In genomic region chr18:32301361-32301760, GRCh38 we compare ENCODE assay signal across 26 cellular contexts.
DNase-seq lines count a peak whose midpoint lies in the region; ATAC-seq, FAIRE-seq and TF ChIP-seq lines count a peak whose summit lies in the region.
"Had no signal": no experiment of that assay in that cellular context is flagged by ENCODE, and none has a peak within 500 bp of the region (broad histone marks: within the 10 kb centered on the region; RNA-seq: fewer than 3 reads in every experiment).

No MANE protein-coding gene starts in this region.

- FAIRE-seq in pancreas (lab: Jason Lieb, UNC) (no peak), HTR-8/SVneo (lab: Jason Lieb, UNC) (no peak)
- FAIRE-seq: colon had no signal

- H3K9me3 ChIP-seq in ascending aorta (no peaks in the 10 kb centered on the region), tibial artery (no peaks in the 10 kb centered on the region), pancreas (no peaks in the 10 kb centered on the region)
- no peaks in the 10 kb centered on the region for H3K9me3 ChIP-seq in CD4-positive, alpha-beta memory T cell (ENCODE audit: control insufficient read depth in 1 of 2, low read length in 2 of 2)
- H3K9me3 ChIP-seq: gastroesophageal sphincter, MG63, right lobe of liver had no signal

- CTCF ChIA-PET in CD4-positive, alpha-beta memory T cell (lab: Charles Lee; ENCODE audit: partially characterized antibody) = no interaction called here

- H3K36me3 Mint-ChIP-seq in CD4-positive, alpha-beta memory T cell = no peaks in the 10 kb centered on the region
- H3K36me3 Mint-ChIP-seq: activated CD4-positive, alpha-beta memory T cell treated with anti-CD3 and anti-CD28 coated beads for 36 hours; activated naive CD8-positive, alpha-beta T cell treated with anti-CD3 and anti-CD28 coated beads, Interleukin-2, amount 10 ng/mL, durations not matched to agents 7 days and 5 days had no signal

- peaks cover 0 to 2% (median 0%) of the 10 kb centered on the region in 8 donors for H3K9me3 Mint-ChIP-seq in CD4-positive, alpha-beta memory T cell
- H3K9me3 Mint-ChIP-seq: activated CD4-positive, alpha-beta memory T cell treated with anti-CD3 and anti-CD28 coated beads for 36 hours; activated naive CD8-positive, alpha-beta T cell treated with anti-CD3 and anti-CD28 coated beads, Interleukin-2, amount 10 ng/mL, durations not matched to agents 7 days and 5 days; effector memory CD8-positive, alpha-beta T cell had no signal

- H3K27ac ChIP-seq in ascending aorta = peak overlapping the region; percentile 82 to 91
- H3K27ac ChIP-seq in tibial artery = peak overlapping the region; percentile 70 to 73
- no peak overlapping the region for H3K27ac ChIP-seq in pancreas
- H3K27ac ChIP-seq in CD4-positive, alpha-beta memory T cell (ENCODE audit: low read depth, low read length) = no peak overlapping the region
- H3K27ac ChIP-seq: C4-2B, right lobe of liver had no signal

- H3K4me1 Mint-ChIP-seq in CD4-positive, alpha-beta memory T cell = peaks cover 0 to 2% (median 0%) of the 10 kb centered on the region in 4 donors
- H3K4me1 Mint-ChIP-seq: activated naive CD8-positive, alpha-beta T cell treated with anti-CD3 and anti-CD28 coated beads, Interleukin-2, amount 10 ng/mL, durations not matched to agents 7 days and 5 days; stimulated activated naive CD8-positive, alpha-beta T cell treated with anti-CD3 and anti-CD28 coated beads, Interleukin-15, amount 100 ng/mL, for 72 hours had no signal

- no peak overlapping the region for H3K4me3 Mint-ChIP-seq in CD4-positive, alpha-beta memory T cell
- H3K4me3 Mint-ChIP-seq: activated CD4-positive, alpha-beta memory T cell treated with anti-CD3 and anti-CD28 coated beads for 36 hours; activated naive CD8-positive, alpha-beta T cell treated with anti-CD3 and anti-CD28 coated beads, Interleukin-2, amount 10 ng/mL, durations not matched to agents 7 days and 5 days; brain; effector memory CD8-positive, alpha-beta T cell; stimulated activated naive CD8-positive, alpha-beta T cell treated with anti-CD3 and anti-CD28 coated beads, Interleukin-15, amount 100 ng/mL, for 72 hours had no signal

- peaks cover 4 to 21% of the 10 kb centered on the region in 2 donors for H3K4me1 ChIP-seq in ascending aorta
- H3K4me1 ChIP-seq in tibial artery = peaks cover 0 to 57% (median 21%) of the 10 kb centered on the region in 4 donors
- peaks cover 4 to 12% (median 10%) of the 10 kb centered on the region in 3 donors for H3K4me1 ChIP-seq in pancreas
- no peaks in the 10 kb centered on the region for H3K4me1 ChIP-seq in CD4-positive, alpha-beta memory T cell (ENCODE audit: insufficient read depth, low read length)

- DNase-seq in LHCN-M2 (ENCODE audit: low read depth) = peak; percentile 41
- DNase-seq in ascending aorta (ENCODE audit: low spot score in 2 of 2) = no peak
- DNase-seq in myocyte (ENCODE audit: low read depth) = peak; percentile 61
- no peak for DNase-seq in tibial artery
- no peak for DNase-seq in pancreas
- no peak for DNase-seq in HTR-8/SVneo (ENCODE audit: insufficient read length, low spot score)
- no peak for DNase-seq in CD4-positive, alpha-beta memory T cell
- DNase-seq: activated CD4-positive, alpha-beta memory T cell treated with anti-CD3 and anti-CD28 coated beads for 36 hours; activated CD4-positive, CD25-positive, alpha-beta regulatory T cell; activated effector memory CD4-positive, alpha-beta T cell treated with Interleukin-2 at 50 U/mL for 16 hours; activated naive CD8-positive, alpha-beta T cell treated with anti-CD3 and anti-CD28 coated beads, Interleukin-2, amount 10 ng/mL, durations not matched to agents 7 days and 5 days; effector memory CD8-positive, alpha-beta T cell; hypothalamus; left ventricle myocardium superior; NCI-H1417; NCI-H2081; NCI-H774; right lobe of liver; SHP77; stimulated activated naive CD8-positive, alpha-beta T cell treated with anti-CD3 and anti-CD28 coated beads, Interleukin-15, amount 100 ng/mL, for 72 hours; SW 1271 had no signal

- intact Hi-C loops in ascending aorta (cut with DNase I) = loop anchor here (1.0 to 5.0 kb wide), 3 partner anchors 14 to 81 kb away; no protein-coding TSS in a partner anchor
- intact Hi-C loops in tibial artery (cut with DNase I; ENCODE audit: low total_unique reads) = loop anchor here (10.0 kb wide), 1 partner anchor 53 kb away; no protein-coding TSS in a partner anchor
- intact Hi-C loops in pancreas (cut with DNase I) = loop anchor here in 1 of 3 donors (10.0 kb wide), 1 partner anchor 63 kb away; no protein-coding TSS in a partner anchor
- intact Hi-C loops in CD4-positive, alpha-beta memory T cell (cut with micrococcal nuclease) = no loop called here

- H3K4me3 ChIP-seq in ascending aorta (no peak overlapping the region), tibial artery (no peak overlapping the region), pancreas (no peak overlapping the region)
- no peak overlapping the region for H3K4me3 ChIP-seq in CD4-positive, alpha-beta memory T cell (ENCODE audit: low read length in 2 of 2)
- H3K4me3 ChIP-seq: gastroesophageal sphincter, MG63, right lobe of liver had no signal

- 92 to 99% methylated on average over 4 of the region's 4 CpGs for WGBS in pancreas, 2 donors

- H3K36me3 ChIP-seq in ascending aorta (no peaks in the 10 kb centered on the region), tibial artery (no peaks in the 10 kb centered on the region), pancreas (no peaks in the 10 kb centered on the region)
- H3K36me3 ChIP-seq in CD4-positive, alpha-beta memory T cell (ENCODE audit: insufficient read depth, low read length) = no peaks in the 10 kb centered on the region
- H3K36me3 ChIP-seq: gastroesophageal sphincter, MG63, right lobe of liver had no signal

- no peaks in the 10 kb centered on the region for H3K27me3 ChIP-seq in ascending aorta
- no peaks in the 10 kb centered on the region for H3K27me3 ChIP-seq in tibial artery
- H3K27me3 ChIP-seq in pancreas = no peaks in the 10 kb centered on the region
- no peaks in the 10 kb centered on the region for H3K27me3 ChIP-seq in CD4-positive, alpha-beta memory T cell (ENCODE audit: insufficient read depth, low read length)
- H3K27me3 ChIP-seq: gastroesophageal sphincter, MG63, right lobe of liver had no signal

- ATAC-seq in pancreas = no peak
- ATAC-seq: effector memory CD8-positive, alpha-beta T cell had no signal

- TF ChIP-seq CTCF in ascending aorta (IDR thresholded peaks at IDR 0.05) (no peak), tibial artery (IDR thresholded peaks at IDR 0.05) (no peak), pancreas (IDR thresholded peaks at IDR 0.05) (no peak)

- H3K27ac Mint-ChIP-seq in CD4-positive, alpha-beta memory T cell = no peak overlapping the region
- H3K27ac Mint-ChIP-seq: activated CD4-positive, alpha-beta memory T cell treated with anti-CD3 and anti-CD28 coated beads for 36 hours; activated naive CD8-positive, alpha-beta T cell treated with anti-CD3 and anti-CD28 coated beads, Interleukin-2, amount 10 ng/mL, durations not matched to agents 7 days and 5 days; effector memory CD8-positive, alpha-beta T cell; stimulated activated naive CD8-positive, alpha-beta T cell treated with anti-CD3 and anti-CD28 coated beads, Interleukin-15, amount 100 ng/mL, for 72 hours had no signal

- POLR2A ChIA-PET in CD4-positive, alpha-beta memory T cell (lab: Charles Lee; ENCODE audit: partially characterized antibody) = no interaction called here

- H3K27me3 Mint-ChIP-seq in CD4-positive, alpha-beta memory T cell = no peaks in the 10 kb centered on the region
- H3K27me3 Mint-ChIP-seq: brain; stimulated activated naive CD8-positive, alpha-beta T cell treated with anti-CD3 and anti-CD28 coated beads, Interleukin-15, amount 100 ng/mL, for 72 hours had no signal

Comparison
In these comparisons a context has a peak if more than half of its experiments do, and no peak if none do; other contexts are left out.
1. DNase-seq: peak in LHCN-M2 (single experiment) and myocyte (single experiment); none in ascending aorta (0 of 2), tibial artery (0 of 2), pancreas (0 of 6), HTR-8/SVneo (single experiment) and CD4-positive, alpha-beta memory T cell (0 of 5).
2. H3K27ac ChIP-seq: peak in ascending aorta (2 of 2) and tibial artery (2 of 2); none in pancreas (0 of 4) and CD4-positive, alpha-beta memory T cell (single experiment).